In genomic region chr11:77547863-77548551, GRCh38 we compare ENCODE assay signal across 8 cellular contexts. TPM values are rescaled to one million over a fixed set of nuclear protein-coding genes. Genes with fewer than 3 reads are reported as not detected.
A peak's percentile ranks its signal among the peaks of the same experiment; 100 is the strongest.
DNase-seq lines count a peak whose midpoint lies in the region; ATAC-seq and TF ChIP-seq lines count a peak whose summit lies in the region.

No MANE protein-coding gene starts in this region.

- no peak overlapping the region for H2AK5ac ChIP-seq in H9 (ENCODE audit: insufficient read length, low read length)

- H3K79me1 ChIP-seq in H9 (ENCODE audit: insufficient read depth, low read depth, low read length, poor library complexity, severe bottlenecking), result no peaks in the 10 kb centered on the region

- no peak overlapping the region for H3K4me3 Mint-ChIP-seq in CD8-positive, alpha-beta T cell
- H3K4me3 Mint-ChIP-seq in H9, result peak overlapping the region; percentile 43 to 55; a peak in 4 of 5 replicates

- H3K9ac ChIP-seq in H9 (ENCODE audit: extremely low read depth, insufficient read length, low read length), result peak overlapping the region; percentile 25

- no peak overlapping the region for H3K14ac ChIP-seq in H9 (ENCODE audit: insufficient read depth, low read length)

- no peaks in the 10 kb centered on the region for H3K9me3 ChIP-seq in CD8-positive, alpha-beta T cell (ENCODE audit: low read length)
- H3K9me3 ChIP-seq in H9 (ENCODE audit: control insufficient read depth, low read depth, low read length), result no peaks in the 10 kb centered on the region

- no peak overlapping the region for H2BK20ac ChIP-seq in H9 (ENCODE audit: low read depth, low read length, poor library complexity, severe bottlenecking)

- CTCF ChIA-PET in CD8-positive, alpha-beta T cell (lab: Charles Lee), result interaction anchor here (0.6 to 2.6 kb wide), 32 partner anchors 9 to 460 kb away, joined by 3 to 43 read pairs (median 4); partner anchors contain the start of gene MYO7A

- TF ChIP-seq CTCF in CD8-positive, alpha-beta T cell (IDR thresholded peaks at IDR 0.05), result peak; percentile 66
- TF ChIP-seq CTCF in H9 (conservative IDR thresholded peaks at IDR 0.05), result peak; percentile 77
- peak; percentile 44 for TF ChIP-seq CTCF in WI38 (IDR thresholded peaks at IDR 0.05; ENCODE audit: low read depth, low read length)
- peak; percentile 87 for TF ChIP-seq CTCF in foreskin keratinocyte (conservative IDR thresholded peaks at IDR 0.05)

- no CpG with 5 or more reads among the region's 9 CpGs for WGBS in H9 (ENCODE audit: extremely low coverage, insufficient read length, low lambda C conversion rate)

- H3K4me3 ChIP-seq in CD8-positive, alpha-beta T cell (ENCODE audit: low read depth, low read length), result no peak overlapping the region
- no peak overlapping the region for H3K4me3 ChIP-seq in WI38 (ENCODE audit: low read depth, low read length)

- no peak overlapping the region for H2BK120ac ChIP-seq in H9 (ENCODE audit: low read depth, low read length, poor library complexity, severe bottlenecking)

- H3K23me2 ChIP-seq in H9 (ENCODE audit: insufficient read length, low read depth, low read length, poor library complexity, severe bottlenecking), result no peaks in the 10 kb centered on the region

- no peak overlapping the region for H4K8ac ChIP-seq in H9 (replicated peaks; ENCODE audit: insufficient read length, low read depth, low read length)

- H3T11ph ChIP-seq in H9 (ENCODE audit: low read length), result no peak overlapping the region

- no peaks in the 10 kb centered on the region for H3K36me3 Mint-ChIP-seq in CD8-positive, alpha-beta T cell
- H3K36me3 Mint-ChIP-seq in H9 (ENCODE audit: insufficient read depth in 1 of 3, low read depth in 3 of 3), result peaks cover 0 to 2% (median 0%) of the 10 kb centered on the region in 3 experiments; a peak in 3 of 7 replicates

- intact Hi-C loops in CD8-positive, alpha-beta T cell (cut with DNase I, micrococcal nuclease), result loop anchor here (1.0 to 10.0 kb wide), 5 partner anchors 77 to 421 kb away; no protein-coding TSS in a partner anchor

- DNase-seq in CD8-positive, alpha-beta T cell, result peak in 4 of 7 experiments; percentile 4 to 39 (median 26)
- DNase-seq in H9 (peak; percentile 80), NCI-H345 (lab: John Stamatoyannopoulos, UW) (peak; percentile 62), foreskin keratinocyte (peak in 1 of 2 donors; percentile 52), non-pigmented ciliary epithelial cell (ENCODE audit: low read depth) (peak; percentile 32)

- peak overlapping the region; percentile 40 for H3K4me2 ChIP-seq in H9 (ENCODE audit: insufficient read depth, insufficient read length, low read length)

- H2BK12ac ChIP-seq in H9 (ENCODE audit: insufficient read length, low read depth, low read length), result no peak overlapping the region

- peak overlapping the region; percentile 16 for H3K18ac ChIP-seq in H9 (ENCODE audit: insufficient read length, low read depth, low read length)

- no peak overlapping the region for H3K27ac ChIP-seq in CD8-positive, alpha-beta T cell (ENCODE audit: low read depth, low read length)
- H3K27ac ChIP-seq in H9 (ENCODE audit: insufficient read length, low read depth, low read length), result peak overlapping the region; percentile 96
- H3K27ac ChIP-seq in foreskin keratinocyte, result no peak overlapping the region

- H3K23ac ChIP-seq in H9 (ENCODE audit: insufficient read length, low read depth, low read length), result no peak overlapping the region

- no peaks in the 10 kb centered on the region for H3K27me3 ChIP-seq in CD8-positive, alpha-beta T cell (ENCODE audit: insufficient read depth, low read length)
- H3K27me3 ChIP-seq in H9 (ENCODE audit: insufficient read depth, low read length) (no peaks in the 10 kb centered on the region), foreskin keratinocyte (no peaks in the 10 kb centered on the region)

- H3K36me3 ChIP-seq in CD8-positive, alpha-beta T cell (ENCODE audit: insufficient read depth, low read length), result no peaks in the 10 kb centered on the region

- POLR2A ChIA-PET in CD8-positive, alpha-beta T cell (lab: Charles Lee), result no interaction called here

- H4K20me1 ChIP-seq in H9 (ENCODE audit: control insufficient read depth, insufficient read depth, insufficient read length), result no peaks in the 10 kb centered on the region

- ATAC-seq in CD8-positive, alpha-beta T cell, result no peak
- ATAC-seq in foreskin keratinocyte (no peak), HG03439 (IDR thresholded peaks at IDR 0.05; ENCODE audit: unreplicated experiment) (no peak), GM21825 (IDR thresholded peaks at IDR 0.05; ENCODE audit: unreplicated experiment) (no peak)

- no peaks in the 10 kb centered on the region for H3K27me3 Mint-ChIP-seq in CD8-positive, alpha-beta T cell (ENCODE audit: low read depth)
- no peaks in the 10 kb centered on the region for H3K27me3 Mint-ChIP-seq in H9 (ENCODE audit: low read depth)

- H3K27ac Mint-ChIP-seq in CD8-positive, alpha-beta T cell, result no peak overlapping the region
- peak overlapping the region; percentile 91 to 99 (median 99) for H3K27ac Mint-ChIP-seq in H9

- H2AFZ ChIP-seq in H9 (ENCODE audit: low read length), result no peak overlapping the region

- H2BK5ac ChIP-seq in H9 (ENCODE audit: insufficient read length, low read length), result no peak overlapping the region

- no peaks in the 10 kb centered on the region for H3K9me3 Mint-ChIP-seq in CD8-positive, alpha-beta T cell
- H3K9me3 Mint-ChIP-seq in H9, result no peaks in the 10 kb centered on the region

- H2BK15ac ChIP-seq in H9 (ENCODE audit: low read depth, low read length), result no peak overlapping the region

- no peaks in the 10 kb centered on the region for H3K79me2 ChIP-seq in H9 (ENCODE audit: insufficient read depth, low read length)

- H3K4me1 Mint-ChIP-seq in CD8-positive, alpha-beta T cell (ENCODE audit: low read depth), result peaks cover 6% of the 10 kb centered on the region
- H3K4me1 Mint-ChIP-seq in H9, result peaks cover 19 to 21% of the 10 kb centered on the region in 2 experiments

- no peak overlapping the region for H4K5ac ChIP-seq in H9 (ENCODE audit: insufficient read length, low read depth, low read length)

- no peak overlapping the region for H3K56ac ChIP-seq in H9 (ENCODE audit: insufficient read length, low read depth, low read length)

- H3K4me1 ChIP-seq in CD8-positive, alpha-beta T cell (ENCODE audit: insufficient read depth, low read length), result no peaks in the 10 kb centered on the region
- H3K4me1 ChIP-seq in H9 (ENCODE audit: insufficient read depth, low read length), result peaks cover 2% of the 10 kb centered on the region; the same call in 1 of the 2 replicates
- no peaks in the 10 kb centered on the region for H3K4me1 ChIP-seq in foreskin keratinocyte

- H4K91ac ChIP-seq in H9 (ENCODE audit: insufficient read length, low read depth, low read length), result no peak overlapping the region

- no peak overlapping the region; the same call in 1 of the 2 replicates for H3K4ac ChIP-seq in H9 (ENCODE audit: low read depth, low read length)

RNA-seq across cellular contexts. Expression of gene AQP11, which starts 41.7 kb away (rescaled TPM):
- under 1 TPM; 0.24 to 0.31 TPM for total RNA-seq in CD8-positive, alpha-beta T cell
- total RNA-seq in H9 (2021), result 0.72 and 1.1 TPM in 2 replicates
- 0.17 and 0.18 TPM in 2 replicates for total RNA-seq in foreskin keratinocyte
- 0.11 and 0.13 TPM in 2 replicates for polyA plus RNA-seq in foreskin keratinocyte
